Comparison of ENCODE assay signal across 21 cellular contexts in the genomic region with DNA sequence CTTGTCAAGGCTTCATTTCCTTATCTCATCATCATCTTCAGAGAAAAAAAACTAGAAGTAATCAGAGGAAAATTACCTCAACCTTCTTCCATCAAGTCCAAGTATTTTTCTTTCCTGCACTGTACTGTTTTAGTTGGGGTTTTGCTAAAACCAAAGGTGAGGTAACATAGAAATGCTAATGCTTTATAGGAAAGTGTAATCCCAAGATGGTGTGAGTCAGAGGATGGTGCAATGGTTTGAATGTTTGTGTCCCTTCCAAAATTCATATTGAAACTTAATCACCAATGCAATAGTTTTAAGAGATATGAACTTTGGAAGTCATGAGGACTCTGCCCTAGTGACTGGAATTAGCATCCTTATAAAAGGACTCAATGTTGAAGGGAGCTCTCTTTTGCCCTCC.
DNase-seq lines count a peak whose midpoint lies in the region; ATAC-seq and TF ChIP-seq lines count a peak whose summit lies in the region.
"Had no signal": no experiment of that assay in that cellular context is flagged by ENCODE, and none has a peak within 500 bp of the region (broad histone marks: within the 10 kb centered on the region; RNA-seq: fewer than 3 reads in every experiment).

No MANE protein-coding gene starts in this region.

- H3K27ac Mint-ChIP-seq in activated T-cell treated with anti-CD3 and anti-CD28 coated beads, Interleukin-2, amount 50 U/mL, for 72 hours: peak overlapping the region; percentile 61
- H3K27ac Mint-ChIP-seq in nephron progenitor cell: no peak overlapping the region
- H3K27ac Mint-ChIP-seq: CD4-positive, alpha-beta memory T cell; neural progenitor cell had no signal

- H3K36me3 Mint-ChIP-seq in activated T-cell treated with anti-CD3 and anti-CD28 coated beads, Interleukin-2, amount 50 U/mL, for 72 hours (ENCODE audit: insufficient read depth in 2 of 2): peaks cover 10% of the 10 kb centered on the region in 2 donors
- H3K36me3 Mint-ChIP-seq in nephron progenitor cell (ENCODE audit: low read depth): no peaks in the 10 kb centered on the region
- H3K36me3 Mint-ChIP-seq: IgD-negative memory B cell, neural progenitor cell had no signal

- H3K4me3 ChIP-seq in skeletal muscle cell (ENCODE audit: low read depth, low read length): no peak overlapping the region
- H3K4me3 ChIP-seq: left lung, neural progenitor cell, spleen, vagina had no signal

- DNase-seq in activated T-cell treated with anti-CD3 and anti-CD28 coated beads, Interleukin-2, amount 50 U/mL, for 72 hours: no peak
- DNase-seq in activated T-cell treated with anti-CD3 and anti-CD28 coated beads for 4 hours (no peak), LHCN-M2 (ENCODE audit: low read depth) (peak; percentile 11), dedifferentiated amniotic fluid mesenchymal stem cell (ENCODE audit: extremely low spot score) (peak; percentile 30), skeletal muscle cell (ENCODE audit: low read depth) (peak; percentile 62), NCI-H146 (lab: John Stamatoyannopoulos, UW) (no peak), NCI-H446 treated with DMSO at 0.1 percent for 48 hours (lab: John Stamatoyannopoulos, UW) (no peak), nephron progenitor cell (no peak)
- DNase-seq: activated CD4-positive, alpha-beta T cell treated with anti-CD3 and anti-CD28 coated beads for 4 hours; activated CD8-positive, alpha-beta memory T cell treated with anti-CD3 and anti-CD28 coated beads, Interleukin-2, amount 50 U/mL, for 4 hours; CD4-positive, alpha-beta memory T cell; head of caudate nucleus; left lung; NCI-H2029 treated with DMSO at 0.1 percent for 48 hours; NCI-H446; NK-92 treated with Interleukin-12 subunit alpha and Interleukin-12 subunit beta, amount 100 ng/mL, for 24 hours; spleen had no signal

- no peak for TF ChIP-seq CTCF in nephron progenitor cell (IDR thresholded peaks at IDR 0.05)

- H3K9me3 Mint-ChIP-seq in activated T-cell treated with anti-CD3 and anti-CD28 coated beads, Interleukin-2, amount 50 U/mL, for 72 hours: peaks cover 4 to 10% of the 10 kb centered on the region in 2 donors
- no peaks in the 10 kb centered on the region for H3K9me3 Mint-ChIP-seq in nephron progenitor cell
- H3K9me3 Mint-ChIP-seq: neural progenitor cell had no signal

- ATAC-seq in activated T-cell treated with anti-CD3 and anti-CD28 coated beads, Interleukin-2, amount 50 U/mL, for 72 hours (replicated peaks in 1 of 2): peak; percentile 74 to 76
- ATAC-seq: HCT116, left lung had no signal

- H3K4me1 Mint-ChIP-seq in activated T-cell treated with anti-CD3 and anti-CD28 coated beads, Interleukin-2, amount 50 U/mL, for 72 hours (ENCODE audit: low read depth): peaks cover 41% of the 10 kb centered on the region
- H3K4me1 Mint-ChIP-seq in nephron progenitor cell: peaks cover 10% of the 10 kb centered on the region

- H3K27me3 Mint-ChIP-seq in activated T-cell treated with anti-CD3 and anti-CD28 coated beads, Interleukin-2, amount 50 U/mL, for 72 hours (ENCODE audit: low read depth): no peaks in the 10 kb centered on the region
- no peaks in the 10 kb centered on the region for H3K27me3 Mint-ChIP-seq in nephron progenitor cell (ENCODE audit: low read depth, poor library complexity)
- H3K27me3 Mint-ChIP-seq: IgD-negative memory B cell had no signal

- H3K4me3 Mint-ChIP-seq in activated T-cell treated with anti-CD3 and anti-CD28 coated beads, Interleukin-2, amount 50 U/mL, for 72 hours: peak overlapping the region in 1 of 2 donors; percentile 40
- H3K4me3 Mint-ChIP-seq in nephron progenitor cell: no peak overlapping the region
- H3K4me3 Mint-ChIP-seq: CD4-positive, alpha-beta memory T cell; neural progenitor cell had no signal

Comparison
In these comparisons a context has a peak if more than half of its experiments do, and no peak if none do; other contexts are left out.
1. DNase-seq: peak in LHCN-M2 (single experiment), dedifferentiated amniotic fluid mesenchymal stem cell (single experiment) and skeletal muscle cell (single experiment); none in activated T-cell treated with anti-CD3 and anti-CD28 coated beads, Interleukin-2, amount 50 U/mL, for 72 hours (0 of 2), activated T-cell treated with anti-CD3 and anti-CD28 coated beads for 4 hours (single experiment), NCI-H146 (single experiment), NCI-H446 treated with DMSO at 0.1 percent for 48 hours (single experiment) and nephron progenitor cell (single experiment).